Comparison of ENCODE assay signal across 9 cellular contexts in genomic region chrX:47633671-47634590, GRCh38.
"Had no signal": no experiment of that assay in that cellular context is flagged by ENCODE, and none has a peak within 500 bp of the region (broad histone marks: within the 10 kb centered on the region; RNA-seq: fewer than 3 reads in every experiment).

No MANE protein-coding gene starts in this region.

- H3K4me3 ChIP-seq: body of pancreas, sigmoid colon, testis had no signal

- H3K27ac ChIP-seq: body of pancreas, epithelial cell of prostate, sigmoid colon, testis had no signal

- ATAC-seq: body of pancreas, left colon had no signal

- DNase-seq: amniotic stem cell, cerebellar nuclear complex, left colon, mammary epithelial cell, nephron progenitor cell, sigmoid colon, testis had no signal

- H3K4me1 ChIP-seq: body of pancreas, sigmoid colon, testis had no signal

- H3K9me3 ChIP-seq: body of pancreas, sigmoid colon, testis had no signal

- H3K27me3 ChIP-seq: body of pancreas, sigmoid colon, testis had no signal
